ENCODE assay signal across 1 cellular context in genomic region chr3:32684800-32685603, GRCh38.
TF ChIP-seq lines count a peak whose summit lies in the region.

Gene CNOT10 (plus strand): TSS chr3:32685188. CDS start chr3:32685461, 273 bp downstream.

TF ChIP-seq in K562, 482 proteins besides CTCF, POLR2A, EP300 and RAD21 (continued from another document and continues in another):
- TF ChIP-seq THRA (IDR thresholded peaks at IDR 0.05) (no peak), HSF4 (CRISPR knock-in tag; IDR thresholded peaks at IDR 0.05; ENCODE audit: borderline replicate concordance) (no peak), WHSC1 (IDR thresholded peaks at IDR 0.05; ENCODE audit: low read length) (no peak), TRIM24 (IDR thresholded peaks at IDR 0.05) (peak in 1 of 2 experiments; percentile 28; a peak in 2 of 4 replicates), PCBP1 (IDR thresholded peaks at IDR 0.05; ENCODE audit: low read depth, low read length, poor library complexity, severe bottlenecking) (peak; percentile 67), ZNF778 (CRISPR knock-in tag; IDR thresholded peaks at IDR 0.05) (no peak), KAT8 (IDR thresholded peaks at IDR 0.05; ENCODE audit: low read depth) (no peak), FOXA1 (IDR thresholded peaks at IDR 0.05; ENCODE audit: borderline replicate concordance) (no peak), ZFPM2 (CRISPR knock-in tag; IDR thresholded peaks at IDR 0.05) (no peak), POLR3A (IDR thresholded peaks at IDR 0.05; ENCODE audit: borderline replicate concordance, extremely low read depth, insufficient read depth, insufficient read length) (no peak), HNRNPLL (IDR thresholded peaks at IDR 0.05; ENCODE audit: low read depth, low read length, poor library complexity, severe bottlenecking) (peak; percentile 47), RCOR1 (IDR thresholded peaks at IDR 0.05; ENCODE audit: borderline replicate concordance in 1 of 2, low read depth in 2 of 2, low read length in 2 of 2) (peak in 1 of 2 experiments; percentile 35; a peak in 2 of 4 replicates), HMGN3 (IDR thresholded peaks at IDR 0.05; ENCODE audit: borderline replicate concordance, extremely low read depth, insufficient read length, low read depth, low read length) (peak; percentile 89), BCL6 (CRISPR knock-in tag; IDR thresholded peaks at IDR 0.05) (no peak), GABPB2 (CRISPR knock-in tag; conservative IDR thresholded peaks at IDR 0.05) (no peak), POLR3G (IDR thresholded peaks at IDR 0.05; ENCODE audit: extremely low read depth, insufficient read length, insufficient replicate concordance) (no peak), ZBTB34 (CRISPR knock-in tag; IDR thresholded peaks at IDR 0.05) (no peak), IRF1 (CRISPR knock-in tag; IDR thresholded peaks at IDR 0.05; ENCODE audit: borderline replicate concordance) (no peak), E2F5 (CRISPR knock-in tag; IDR thresholded peaks at IDR 0.05) (no peak), ZNF197 (CRISPR knock-in tag; IDR thresholded peaks at IDR 0.05; ENCODE audit: low read depth) (no peak; the same call in 1 of the 2 replicates), HLTF (IDR thresholded peaks at IDR 0.05) (no peak), ZNF232 (CRISPR knock-in tag; IDR thresholded peaks at IDR 0.05) (no peak), U2AF2 (optimal IDR thresholded peaks at IDR 0.05; ENCODE audit: low read depth, low read length) (no peak), ZBTB11 (CRISPR knock-in tag; IDR thresholded peaks at IDR 0.05) (peak in 2 of 3 experiments; percentile 46 to 96; a peak in 4 of 6 replicates), SIN3B (IDR thresholded peaks at IDR 0.05; ENCODE audit: low read depth) (peak; percentile 78), ZNF592 (IDR thresholded peaks at IDR 0.05) (peak; percentile 56; the same call in 1 of the 2 replicates), KLF16 (IDR thresholded peaks at IDR 0.05) (0 out of 2 replicates have a peak, but pooled peaks have one; percentile 15), MITF (IDR thresholded peaks at IDR 0.05) (no peak), PHTF2 (CRISPR knock-in tag; IDR thresholded peaks at IDR 0.05) (no peak), BCLAF1 (IDR thresholded peaks at IDR 0.05; ENCODE audit: borderline replicate concordance in 1 of 2, control insufficient read depth in 1 of 2, low read depth in 2 of 2, low read length in 1 of 2) (peak; percentile 63 to 95; a peak in 3 of 4 replicates), ZNF707 (CRISPR knock-in tag; conservative IDR thresholded peaks at IDR 0.05) (no peak), IRF9 (tag; IDR thresholded peaks at IDR 0.05) (no peak), VEZF1 (CRISPR knock-in tag; IDR thresholded peaks at IDR 0.05) (peak; percentile 94), HDAC6 (IDR thresholded peaks at IDR 0.05; ENCODE audit: low read depth, low read length) (no peak), ZNF277 (CRISPR knock-in tag; IDR thresholded peaks at IDR 0.05; ENCODE audit: borderline replicate concordance) (no peak), HNRNPL (IDR thresholded peaks at IDR 0.05; ENCODE audit: low read depth, low read length) (no peak), ZC3H8 (IDR thresholded peaks at IDR 0.05) (no peak), ZNF184 (CRISPR knock-in tag; IDR thresholded peaks at IDR 0.05) (no peak), ZNF408 (CRISPR knock-in tag; IDR thresholded peaks at IDR 0.05; ENCODE audit: low read depth) (no peak), HNRNPH1 (optimal IDR thresholded peaks at IDR 0.05; ENCODE audit: low read depth, low read length) (no peak)
